Comparison of ENCODE assay signal across 8 cellular contexts in the genomic region with DNA sequence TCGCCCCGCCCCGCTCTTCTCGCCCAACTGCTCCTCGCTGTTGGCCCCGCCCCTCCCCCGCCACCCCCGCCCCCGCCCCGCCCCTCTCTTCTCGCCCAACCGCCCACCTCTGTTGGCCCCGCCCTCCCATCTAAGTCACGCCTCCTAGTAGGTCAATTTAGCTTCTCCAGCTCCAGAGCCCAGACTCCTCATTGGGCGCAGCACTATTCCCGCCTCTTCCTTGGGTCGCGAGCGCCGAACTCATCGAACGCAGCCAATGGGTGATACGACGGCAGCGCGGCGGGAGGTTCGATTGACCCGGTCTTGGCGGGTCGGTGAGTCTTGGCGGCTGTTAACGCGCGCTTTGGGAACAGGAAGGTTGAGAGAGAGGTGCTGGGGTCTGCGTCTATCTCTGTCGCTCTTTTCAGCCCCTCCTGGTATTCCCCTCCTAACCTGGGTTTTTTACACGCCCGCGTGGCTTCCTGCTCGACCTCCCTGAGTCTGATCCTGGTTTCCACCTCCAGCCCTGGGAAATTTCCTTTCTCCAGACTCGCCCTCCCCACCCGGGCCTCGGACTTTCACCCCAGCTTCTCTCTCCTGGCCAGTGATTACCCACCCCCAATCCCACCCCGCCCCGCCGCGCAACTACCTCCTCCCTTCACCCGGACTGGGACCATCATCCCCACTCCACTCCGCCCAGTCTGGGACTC. TPM values are rescaled to one million over a fixed set of nuclear protein-coding genes. Genes with fewer than 3 reads are reported as not detected.
DNase-seq lines count a peak whose midpoint lies in the region; ATAC-seq and TF ChIP-seq lines count a peak whose summit lies in the region.

A gene (plus strand): TSS at position 331 of the 689 bp plus-strand sequence. CDS start 643 bp downstream, outside the sequence.

- WGBS in psoas muscle, 3 donors: 1% methylated on average over 36 to 49 of the region's 50 CpGs

- H3K36me3 ChIP-seq in psoas muscle (ENCODE audit: insufficient read depth in 1 of 2, low read depth in 1 of 2): no peaks in the 10 kb centered on the region
- no peaks in the 10 kb centered on the region for H3K36me3 ChIP-seq in uterus

- H3K27me3 ChIP-seq in psoas muscle (ENCODE audit: insufficient read depth in 3 of 3, low read length in 2 of 3) (no peaks in the 10 kb centered on the region), uterus (no peaks in the 10 kb centered on the region)

- no peak for TF ChIP-seq CTCF in psoas muscle (IDR thresholded peaks at IDR 0.05)
- peak in 1 of 4 experiments; percentile 23 for TF ChIP-seq CTCF in uterus (IDR thresholded peaks at IDR 0.05)

- H3K9me3 ChIP-seq in T-helper 17 cell (ENCODE audit: control insufficient read depth, low read length, poor library complexity, severe bottlenecking) (no peaks in the 10 kb centered on the region), psoas muscle (no peaks in the 10 kb centered on the region), uterus (no peaks in the 10 kb centered on the region)

- peak within 1 kb of the TSS; percentile 68 for H3K27ac Mint-ChIP-seq in T-helper 17 cell

- H3K4me3 ChIP-seq in psoas muscle: peak within 1 kb of the TSS; percentile 75
- peak within 1 kb of the TSS; percentile 47 to 62 for H3K4me3 ChIP-seq in uterus

- intact Hi-C loops in left ventricle myocardium superior (cut with micrococcal nuclease): no loop called here
- intact Hi-C loops in psoas muscle (cut with DNase I): loop anchor here in 1 of 2 donors (10.0 kb wide), 1 partner anchor 107 kb away; no protein-coding TSS in a partner anchor
- intact Hi-C loops in uterus (cut with DNase I; ENCODE audit: low total_unique reads): no loop called here

- TF ChIP-seq POLR2A in uterus (IDR thresholded peaks at IDR 0.05): no peak

- no peaks in the 10 kb centered on the region for H3K36me3 Mint-ChIP-seq in T-helper 17 cell (ENCODE audit: low read depth)

- H3K4me1 ChIP-seq in psoas muscle (no peaks in the 10 kb centered on the region), uterus (no peaks in the 10 kb centered on the region)

- ATAC-seq in GM18499 (IDR thresholded peaks at IDR 0.05; ENCODE audit: insufficient read depth, unreplicated experiment): peak; percentile 81
- peak; percentile 88 for ATAC-seq in HG02938 (IDR thresholded peaks at IDR 0.05; ENCODE audit: unreplicated experiment)
- peak; percentile 99 for ATAC-seq in T-helper 17 cell
- peak; percentile 91 for ATAC-seq in left ventricle myocardium superior
- ATAC-seq in psoas muscle: peak; percentile 97 to 98 (median 97)

- H3K4me3 Mint-ChIP-seq in T-helper 17 cell: peak within 1 kb of the TSS; percentile 90

- H3K27ac ChIP-seq in psoas muscle (peak within 1 kb of the TSS; percentile 70), uterus (peak within 1 kb of the TSS; percentile 27 to 64)

- no peaks in the 10 kb centered on the region for H3K27me3 Mint-ChIP-seq in T-helper 17 cell

- peak; percentile 96 to 97 for DNase-seq in NCI-H187 (lab: John Stamatoyannopoulos, UW)
- peak; percentile 89 to 94 (median 92) for DNase-seq in T-helper 17 cell
- DNase-seq in amygdala (lab: John Stamatoyannopoulos, UW): peak in 55 of 56 donors; percentile 37 to 99 (median 95)
- peak; percentile 97 for DNase-seq in left ventricle myocardium superior
- peak; percentile 98 to 99 for DNase-seq in psoas muscle
- DNase-seq in uterus: peak; percentile 96 to 99

- peaks cover 15% of the 10 kb centered on the region for H3K4me1 Mint-ChIP-seq in T-helper 17 cell

RNA-seq across cellular contexts. Expression of the gene that starts here (rescaled TPM):
- total RNA-seq in T-helper 17 cell: under 1 TPM; 0.72 to 0.73 TPM
- 0.97 TPM for total RNA-seq in left ventricle myocardium superior
- total RNA-seq in psoas muscle: under 1 TPM in 1 of 4 donors, not detected in 3; 0.25 TPM
- under 1 TPM in 2 of 3 donors, not detected in 1; 0.08 to 0.22 TPM for polyA plus RNA-seq in psoas muscle
- total RNA-seq in uterus: 1 to 10 TPM in 2 of 4 donors, not detected in 2; 1.2 to 7.3 TPM

Comparison
In these comparisons a context has a peak if more than half of its experiments do, and no peak if none do; other contexts are left out.
1. Peak in every context shown above with its lines: DNase-seq, ATAC-seq, H3K4me3 ChIP-seq and H3K27ac ChIP-seq.
2. Peak in DNase-seq and ATAC-seq in T-helper 17 cell; RNA of the gene not detected or under 1 TPM.
3. Peak in DNase-seq and ATAC-seq in left ventricle myocardium superior; RNA of the gene not detected or under 1 TPM.
4. Peak in DNase-seq, ATAC-seq, H3K4me3 ChIP-seq and H3K27ac ChIP-seq in psoas muscle; RNA of the gene not detected or under 1 TPM.